ENCODE assay signal across 34 cellular contexts in the genomic region with DNA sequence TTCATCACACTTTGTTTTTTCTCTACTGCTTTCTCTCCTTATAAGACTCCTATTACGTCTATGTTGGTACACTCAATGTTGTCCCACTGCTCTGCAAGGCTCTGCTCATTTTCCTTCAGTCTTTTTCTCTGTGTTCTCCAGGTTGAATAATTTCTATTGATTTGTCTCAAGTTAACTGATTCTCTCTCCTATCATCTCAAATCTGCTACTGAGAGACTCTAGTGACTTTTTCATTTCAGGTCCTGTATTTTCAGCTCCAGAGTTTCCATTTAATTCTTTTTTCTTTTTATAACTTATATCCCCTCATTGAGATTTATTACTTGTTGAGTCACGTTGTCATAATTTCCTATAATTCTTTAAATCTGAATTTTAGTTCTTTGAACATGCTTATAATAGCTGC.
"Had no signal": no experiment of that assay in that cellular context is flagged by ENCODE, and none has a peak within 500 bp of the region (broad histone marks: within the 10 kb centered on the region; RNA-seq: fewer than 3 reads in every experiment).

No MANE protein-coding gene starts in this region.

- H3K36me3 ChIP-seq: MG63 had no signal

- H3K9me3 ChIP-seq: MG63 had no signal

- DNase-seq: Karpas-422, Kasumi-1, KG1, MG63, MM.1S, MV-4-11, NCI-H1048, NCI-H1092, NCI-H1092 treated with DMSO at 0.1 percent for 48 hours, NCI-H1105, NCI-H1105 treated with DMSO at 0.1 percent for 48 hours, NCI-H1417, NCI-H1417 treated with DMSO at 0.1 percent for 48 hours, NCI-H1436, NCI-H1436 treated with DMSO at 0.1 percent for 48 hours, NCI-H146, NCI-H1694, NCI-H1694 treated with DMSO at 0.1 percent for 48 hours, NCI-H187, NCI-H187 treated with DMSO at 0.1 percent for 48 hours, NCI-H1930, NCI-H2029, NCI-H2029 treated with DMSO at 0.1 percent for 48 hours, NCI-H2081, NCI-H2081 treated with DMSO at 0.1 percent for 48 hours, NCI-H2107, NCI-H2171, NCI-H2171 treated with DMSO at 0.1 percent for 48 hours, NCI-H2227 treated with DMSO at 0.1 percent for 48 hours, NCI-H226, NCI-H345, NCI-H446, NCI-H446 treated with DMSO at 0.1 percent for 48 hours had no signal

- H3K4me2 ChIP-seq: KMS-11 had no signal

- H3K9ac ChIP-seq: KMS-11 had no signal

- H3K27ac ChIP-seq: KMS-11 had no signal

- H3K4me3 ChIP-seq: MG63 had no signal

- H3K27me3 ChIP-seq: MG63 had no signal
